Comparison of ENCODE assay signal across 19 cellular contexts in genomic region chr13:75263741-75264407, GRCh38.
DNase-seq lines count a peak whose midpoint lies in the region; ATAC-seq, FAIRE-seq and TF ChIP-seq lines count a peak whose summit lies in the region.
"Had no signal": no experiment of that assay in that cellular context is flagged by ENCODE, and none has a peak within 500 bp of the region (broad histone marks: within the 10 kb centered on the region; RNA-seq: fewer than 3 reads in every experiment).

No MANE protein-coding gene starts in this region.

- peak; percentile 52 for DNase-seq in EH (ENCODE audit: low read depth)
- peak; percentile 19 for DNase-seq in HFF-Myc (ENCODE audit: extremely low read depth, low read depth)
- peak; percentile 72 for DNase-seq in astrocyte of the spinal cord (ENCODE audit: low read depth, low spot score)
- peak; percentile 42 for DNase-seq in kidney tubule cell (ENCODE audit: low spot score)
- DNase-seq in GM19239 (ENCODE audit: insufficient read length, low spot score): no peak
- no peak for DNase-seq in activated T-cell treated with anti-CD3 and anti-CD28 coated beads, Interleukin-2, amount 50 U/mL, for 4 hours
- no peak for DNase-seq in NCI-H2029 treated with DMSO at 0.1 percent for 48 hours (lab: John Stamatoyannopoulos, UW)
- DNase-seq in immature natural killer cell: no peak
- DNase-seq: anterior cingulate cortex; colonic mucosa; naive thymus-derived CD8-positive, alpha-beta T cell; NCI-H1694; NCI-H510A; posterior cingulate gyrus; SJCRH30; stimulated activated CD4-positive, alpha-beta T cell treated with anti-CD3 and anti-CD28 coated beads, Interleukin-12 subunit alpha, Interleukin-12 subunit beta, amount 100 ng/mL, for 4 hours; transverse colon had no signal

- H3K4me1 Mint-ChIP-seq in activated T-cell treated with anti-CD3 and anti-CD28 coated beads, Interleukin-2, amount 50 U/mL, for 4 hours (ENCODE audit: low read depth): no peaks in the 10 kb centered on the region
- H3K4me1 Mint-ChIP-seq in immature natural killer cell: no peaks in the 10 kb centered on the region
- H3K4me1 Mint-ChIP-seq: naive thymus-derived CD8-positive, alpha-beta T cell; stimulated activated effector memory CD8-positive, alpha-beta T cell treated with anti-CD3 and anti-CD28 coated beads, Interleukin-12 subunit alpha, Interleukin-12 subunit beta, amount 100 ng/mL, for 72 hours had no signal

- no peak overlapping the region for H3K27ac Mint-ChIP-seq in immature natural killer cell
- H3K27ac Mint-ChIP-seq: naive thymus-derived CD8-positive, alpha-beta T cell; stimulated activated effector memory CD8-positive, alpha-beta T cell treated with anti-CD3 and anti-CD28 coated beads, Interleukin-12 subunit alpha, Interleukin-12 subunit beta, amount 100 ng/mL, for 72 hours had no signal

- no peaks in the 10 kb centered on the region for H3K36me3 Mint-ChIP-seq in activated T-cell treated with anti-CD3 and anti-CD28 coated beads, Interleukin-2, amount 50 U/mL, for 4 hours (ENCODE audit: insufficient read depth)
- H3K36me3 Mint-ChIP-seq in immature natural killer cell: no peaks in the 10 kb centered on the region
- H3K36me3 Mint-ChIP-seq: naive thymus-derived CD8-positive, alpha-beta T cell; stimulated activated effector memory CD8-positive, alpha-beta T cell treated with anti-CD3 and anti-CD28 coated beads, Interleukin-12 subunit alpha, Interleukin-12 subunit beta, amount 100 ng/mL, for 72 hours had no signal

- ATAC-seq in activated T-cell treated with anti-CD3 and anti-CD28 coated beads, Interleukin-2, amount 50 U/mL, for 4 hours: no peak
- ATAC-seq: naive thymus-derived CD8-positive, alpha-beta T cell; stimulated activated effector memory CD8-positive, alpha-beta T cell treated with anti-CD3 and anti-CD28 coated beads, Interleukin-12 subunit alpha, Interleukin-12 subunit beta, amount 100 ng/mL, for 72 hours had no signal

- in situ Hi-C loops in astrocyte of the spinal cord (cut with HindIII; ENCODE audit: low sequenced_read_pairs): no loop called here

- FAIRE-seq in GM19239 (lab: Jason Lieb, UNC): no peak
- FAIRE-seq: HTR-8/SVneo had no signal

- H3K27me3 Mint-ChIP-seq in activated T-cell treated with anti-CD3 and anti-CD28 coated beads, Interleukin-2, amount 50 U/mL, for 4 hours (ENCODE audit: low read depth): no peaks in the 10 kb centered on the region
- peaks cover 0 to 1% (median 0%) of the 10 kb centered on the region in 3 donors for H3K27me3 Mint-ChIP-seq in immature natural killer cell (ENCODE audit: low read depth in 3 of 3)

- H3K9me3 Mint-ChIP-seq in activated T-cell treated with anti-CD3 and anti-CD28 coated beads, Interleukin-2, amount 50 U/mL, for 4 hours: no peaks in the 10 kb centered on the region
- no peaks in the 10 kb centered on the region for H3K9me3 Mint-ChIP-seq in immature natural killer cell
- H3K9me3 Mint-ChIP-seq: naive thymus-derived CD8-positive, alpha-beta T cell; stimulated activated effector memory CD8-positive, alpha-beta T cell treated with anti-CD3 and anti-CD28 coated beads, Interleukin-12 subunit alpha, Interleukin-12 subunit beta, amount 100 ng/mL, for 72 hours had no signal

- H3K4me3 ChIP-seq in HFF-Myc (replicated peaks; ENCODE audit: low read depth, low read length) (no peak overlapping the region), astrocyte of the spinal cord (ENCODE audit: low read depth, low read length) (no peak overlapping the region)
- H3K4me3 ChIP-seq: colonic mucosa, SJCRH30, transverse colon had no signal

- TF ChIP-seq CTCF in HFF-Myc (IDR thresholded peaks at IDR 0.05; ENCODE audit: low read depth, low read length, missing control alignments) (no peak), astrocyte of the spinal cord (IDR thresholded peaks at IDR 0.05; ENCODE audit: low read depth, low read length) (no peak)

- no peak overlapping the region for H3K4me3 Mint-ChIP-seq in activated T-cell treated with anti-CD3 and anti-CD28 coated beads, Interleukin-2, amount 50 U/mL, for 4 hours
- H3K4me3 Mint-ChIP-seq in immature natural killer cell: no peak overlapping the region
- H3K4me3 Mint-ChIP-seq: naive thymus-derived CD8-positive, alpha-beta T cell; stimulated activated effector memory CD8-positive, alpha-beta T cell treated with anti-CD3 and anti-CD28 coated beads, Interleukin-12 subunit alpha, Interleukin-12 subunit beta, amount 100 ng/mL, for 72 hours had no signal

Comparison
In these comparisons a context has a peak if more than half of its experiments do, and no peak if none do; other contexts are left out.
1. DNase-seq: peak in EH (single experiment), HFF-Myc (single experiment), astrocyte of the spinal cord (single experiment) and kidney tubule cell (single experiment); none in GM19239 (single experiment), activated T-cell treated with anti-CD3 and anti-CD28 coated beads, Interleukin-2, amount 50 U/mL, for 4 hours (single experiment), NCI-H2029 treated with DMSO at 0.1 percent for 48 hours (single experiment) and immature natural killer cell (0 of 3).